13 cellular contexts compared by ENCODE assay signal in the genomic region with DNA sequence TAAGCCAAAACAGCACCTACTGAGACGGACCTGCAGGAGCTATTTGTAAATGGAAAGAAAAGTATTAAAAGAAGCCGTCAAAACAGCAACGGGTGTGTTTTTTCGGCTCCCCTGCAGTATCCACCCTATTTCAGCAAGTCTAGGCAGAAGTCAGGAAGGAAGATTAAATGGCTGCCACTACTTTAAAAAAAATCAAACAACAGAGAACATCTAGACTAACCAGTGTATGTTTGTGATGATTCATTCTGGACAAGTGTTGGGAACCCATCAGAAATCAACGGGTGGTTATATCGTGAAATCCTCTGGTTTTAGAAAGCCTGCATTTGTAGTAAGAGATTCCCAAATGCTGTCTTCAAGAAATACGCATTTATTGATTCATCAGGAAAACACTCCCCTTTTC. TPM values are rescaled to one million over a fixed set of nuclear protein-coding genes. Genes with fewer than 3 reads are reported as not detected.
A peak's percentile ranks its signal among the peaks of the same experiment; 100 is the strongest.
DNase-seq lines count a peak whose midpoint lies in the region; ATAC-seq, FAIRE-seq and TF ChIP-seq lines count a peak whose summit lies in the region.
"Had no signal": no experiment of that assay in that cellular context is flagged by ENCODE, and none has a peak within 500 bp of the region (broad histone marks: within the 10 kb centered on the region; RNA-seq: fewer than 3 reads in every experiment).

No MANE protein-coding gene starts in this region.

- H3K4me1 Mint-ChIP-seq in natural killer cell treated with Interleukin-12 subunit alpha and Interleukin-12 subunit beta and Interleukin-15 and Interleukin-18, amount 100 ng/mL, for 72 hours (ENCODE audit: low read depth in 2 of 2), result peaks cover 43% of the 10 kb centered on the region in 2 donors
- H3K4me1 Mint-ChIP-seq in activated CD8-positive, alpha-beta T cell treated with anti-CD3 and anti-CD28 coated beads, Interleukin-2, amount 10 ng/mL, durations not matched to agents 7 days and 5 days (ENCODE audit: low read depth), result peaks cover 44% of the 10 kb centered on the region

- peak overlapping the region; percentile 53 to 60 for H3K27ac Mint-ChIP-seq in natural killer cell treated with Interleukin-12 subunit alpha and Interleukin-12 subunit beta and Interleukin-15 and Interleukin-18, amount 100 ng/mL, for 72 hours
- H3K27ac Mint-ChIP-seq in activated CD8-positive, alpha-beta T cell treated with anti-CD3 and anti-CD28 coated beads, Interleukin-2, amount 10 ng/mL, durations not matched to agents 7 days and 5 days, result no peak overlapping the region

- POLR2A ChIA-PET in activated CD8-positive, alpha-beta T cell treated with anti-CD3 and anti-CD28 coated beads, Interleukin-2, amount 10 ng/mL, durations not matched to agents 7 days and 5 days (lab: Charles Lee), result interaction anchor here (1.3 kb wide), 1 partner anchor 8 kb away, joined by 6 read pairs; a partner anchor contains a TSS

- no peak overlapping the region for H3K4me3 ChIP-seq in bronchial epithelial cell (ENCODE audit: low read depth, low read length)
- H3K4me3 ChIP-seq: stomach had no signal

- ATAC-seq in natural killer cell treated with Interleukin-12 subunit alpha and Interleukin-12 subunit beta and Interleukin-15 and Interleukin-18, amount 100 ng/mL, for 72 hours, result no peak
- ATAC-seq in activated CD8-positive, alpha-beta T cell treated with anti-CD3 and anti-CD28 coated beads, Interleukin-2, amount 10 ng/mL, durations not matched to agents 7 days and 5 days, result no peak
- ATAC-seq in HG03196 (IDR thresholded peaks at IDR 0.05; ENCODE audit: unreplicated experiment), result no peak

- no peaks in the 10 kb centered on the region for H3K27me3 ChIP-seq in bronchial epithelial cell (ENCODE audit: control insufficient read depth, insufficient read depth, low read length)

- peak overlapping the region; percentile 40 for H3K4me3 Mint-ChIP-seq in natural killer cell treated with Interleukin-12 subunit alpha and Interleukin-12 subunit beta and Interleukin-15 and Interleukin-18, amount 100 ng/mL, for 72 hours
- no peak overlapping the region for H3K4me3 Mint-ChIP-seq in activated CD8-positive, alpha-beta T cell treated with anti-CD3 and anti-CD28 coated beads, Interleukin-2, amount 10 ng/mL, durations not matched to agents 7 days and 5 days

- H3K9me3 Mint-ChIP-seq in natural killer cell treated with Interleukin-12 subunit alpha and Interleukin-12 subunit beta and Interleukin-15 and Interleukin-18, amount 100 ng/mL, for 72 hours, result no peaks in the 10 kb centered on the region
- H3K9me3 Mint-ChIP-seq in activated CD8-positive, alpha-beta T cell treated with anti-CD3 and anti-CD28 coated beads, Interleukin-2, amount 10 ng/mL, durations not matched to agents 7 days and 5 days (ENCODE audit: insufficient read depth), result no peaks in the 10 kb centered on the region
- H3K9me3 Mint-ChIP-seq: CD8-positive, alpha-beta memory T cell had no signal

- DNase-seq in Daoy (ENCODE audit: low read depth) (peak; percentile 25), M059J (ENCODE audit: low read depth) (peak; percentile 91), bronchial epithelial cell (ENCODE audit: low read depth) (peak; percentile 80), NCI-H1417 (lab: John Stamatoyannopoulos, UW) (no peak)
- DNase-seq in natural killer cell treated with Interleukin-12 subunit alpha and Interleukin-12 subunit beta and Interleukin-15 and Interleukin-18, amount 100 ng/mL, for 72 hours (ENCODE audit: low spot score), result no peak
- no peak for DNase-seq in activated CD8-positive, alpha-beta T cell treated with anti-CD3 and anti-CD28 coated beads, Interleukin-2, amount 10 ng/mL, durations not matched to agents 7 days and 5 days
- DNase-seq in activated naive CD4-positive, alpha-beta T cell treated with Interleukin-2 at 50 U/mL for 16 hours, result no peak
- DNase-seq: amniotic stem cell; CD8-positive, alpha-beta memory T cell; head of caudate nucleus; occipital lobe; stomach had no signal

- FAIRE-seq in bronchial epithelial cell (lab: Jason Lieb, UNC), result no peak

- H3K27me3 Mint-ChIP-seq in natural killer cell treated with Interleukin-12 subunit alpha and Interleukin-12 subunit beta and Interleukin-15 and Interleukin-18, amount 100 ng/mL, for 72 hours, result peaks cover 0 to 4% of the 10 kb centered on the region in 2 donors
- peaks cover 4% of the 10 kb centered on the region for H3K27me3 Mint-ChIP-seq in activated CD8-positive, alpha-beta T cell treated with anti-CD3 and anti-CD28 coated beads, Interleukin-2, amount 10 ng/mL, durations not matched to agents 7 days and 5 days (ENCODE audit: low read depth)
- H3K27me3 Mint-ChIP-seq: CD8-positive, alpha-beta memory T cell had no signal

- TF ChIP-seq CTCF in bronchial epithelial cell (IDR thresholded peaks at IDR 0.05; ENCODE audit: insufficient read depth, low read length, severe bottlenecking), result no peak

- CTCF ChIA-PET in activated CD8-positive, alpha-beta T cell treated with anti-CD3 and anti-CD28 coated beads, Interleukin-2, amount 10 ng/mL, durations not matched to agents 7 days and 5 days (lab: Charles Lee), result no interaction called here

- peaks cover 11% of the 10 kb centered on the region for H3K36me3 Mint-ChIP-seq in natural killer cell treated with Interleukin-12 subunit alpha and Interleukin-12 subunit beta and Interleukin-15 and Interleukin-18, amount 100 ng/mL, for 72 hours
- H3K36me3 Mint-ChIP-seq in activated CD8-positive, alpha-beta T cell treated with anti-CD3 and anti-CD28 coated beads, Interleukin-2, amount 10 ng/mL, durations not matched to agents 7 days and 5 days (ENCODE audit: low read depth), result peaks cover 13% of the 10 kb centered on the region

- H3K36me3 ChIP-seq in bronchial epithelial cell (ENCODE audit: control insufficient read depth, insufficient read depth, low read length), result no peaks in the 10 kb centered on the region
- H3K36me3 ChIP-seq: stomach had no signal

RNA-seq across cellular contexts. Expression of a gene that starts 9.0 kb away (rescaled TPM):
- total RNA-seq in Daoy (2014; rRNA removed; shearing (Covaris generic)), result 47.8 and 57.9 TPM in 2 replicates
- total RNA-seq in M059J (2014; rRNA removed; shearing (Covaris generic)), result 37.9 and 87.1 TPM in 2 replicates
- total RNA-seq in bronchial epithelial cell, result 12.1 and 16.6 TPM in 2 replicates
- 10 to 100 TPM; 48.8 to 76.0 TPM for total RNA-seq in natural killer cell treated with Interleukin-12 subunit alpha and Interleukin-12 subunit beta and Interleukin-15 and Interleukin-18, amount 100 ng/mL, for 72 hours
- 10 to 100 TPM; 26.4 to 30.5 TPM for total RNA-seq in activated CD8-positive, alpha-beta T cell treated with anti-CD3 and anti-CD28 coated beads, Interleukin-2, amount 10 ng/mL, durations not matched to agents 7 days and 5 days

Comparison
In these comparisons a context has a peak if more than half of its experiments do, and no peak if none do; other contexts are left out.
1. DNase-seq: peak in Daoy (single experiment), M059J (single experiment) and bronchial epithelial cell (single experiment); none in natural killer cell treated with Interleukin-12 subunit alpha and Interleukin-12 subunit beta and Interleukin-15 and Interleukin-18, amount 100 ng/mL, for 72 hours (single experiment), activated CD8-positive, alpha-beta T cell treated with anti-CD3 and anti-CD28 coated beads, Interleukin-2, amount 10 ng/mL, durations not matched to agents 7 days and 5 days (single experiment), NCI-H1417 (0 of 3) and activated naive CD4-positive, alpha-beta T cell treated with Interleukin-2 at 50 U/mL for 16 hours (single experiment).